10 cellular contexts compared by ENCODE assay signal in genomic region chr10:114519306-114519669, GRCh38.
DNase-seq lines count a peak whose midpoint lies in the region; ATAC-seq, FAIRE-seq and TF ChIP-seq lines count a peak whose summit lies in the region.
"Had no signal": no experiment of that assay in that cellular context is flagged by ENCODE, and none has a peak within 500 bp of the region (broad histone marks: within the 10 kb centered on the region; RNA-seq: fewer than 3 reads in every experiment).

No MANE protein-coding gene starts in this region.

- FAIRE-seq in A549 (lab: Jason Lieb, UNC), result no peak

- H3K4me1 ChIP-seq in A549, result peaks cover 58% of the 10 kb centered on the region
- H3K4me1 ChIP-seq in effector memory CD4-positive, alpha-beta T cell (ENCODE audit: control insufficient read depth, insufficient read depth, low read length, poor library complexity, severe bottlenecking), result peaks cover 58% of the 10 kb centered on the region
- H3K4me1 ChIP-seq in mucosa of stomach (ENCODE audit: control insufficient read depth, insufficient read depth, low read length), result peaks cover 91% of the 10 kb centered on the region

- no peaks in the 10 kb centered on the region for H3K27me3 Mint-ChIP-seq in activated CD8-positive, alpha-beta memory T cell treated with anti-CD3 and anti-CD28 coated beads, Interleukin-2, amount 10 ng/mL, durations not matched to agents 7 days and 5 days

- no peaks in the 10 kb centered on the region for H3K27me3 ChIP-seq in effector memory CD4-positive, alpha-beta T cell (replicated peaks; ENCODE audit: control insufficient read depth, insufficient read depth, low read length, poor library complexity, severe bottlenecking)
- no peaks in the 10 kb centered on the region for H3K27me3 ChIP-seq in mucosa of stomach (ENCODE audit: control insufficient read depth, insufficient read depth, low read length)

- H3K4me3 Mint-ChIP-seq in activated CD8-positive, alpha-beta memory T cell treated with anti-CD3 and anti-CD28 coated beads, Interleukin-2, amount 10 ng/mL, durations not matched to agents 7 days and 5 days, result no peak overlapping the region

- no peaks in the 10 kb centered on the region for H3K9me3 Mint-ChIP-seq in activated CD8-positive, alpha-beta memory T cell treated with anti-CD3 and anti-CD28 coated beads, Interleukin-2, amount 10 ng/mL, durations not matched to agents 7 days and 5 days (ENCODE audit: low read depth)

- no peak overlapping the region for H3K27ac Mint-ChIP-seq in activated CD8-positive, alpha-beta memory T cell treated with anti-CD3 and anti-CD28 coated beads, Interleukin-2, amount 10 ng/mL, durations not matched to agents 7 days and 5 days

- H3K4me3 ChIP-seq in A549, result no peak overlapping the region
- H3K4me3 ChIP-seq in effector memory CD4-positive, alpha-beta T cell (ENCODE audit: insufficient read depth, low read depth, low read length, poor library complexity, severe bottlenecking), result no peak overlapping the region
- H3K4me3 ChIP-seq in mucosa of stomach (ENCODE audit: low read length), result peak overlapping the region; percentile 16

- no peak for TF ChIP-seq CTCF in A549 (IDR thresholded peaks at IDR 0.05)

- H3K36me3 Mint-ChIP-seq in activated CD8-positive, alpha-beta memory T cell treated with anti-CD3 and anti-CD28 coated beads, Interleukin-2, amount 10 ng/mL, durations not matched to agents 7 days and 5 days, result peaks cover 19% of the 10 kb centered on the region

- POLR2A ChIA-PET in A549 (lab: Yijun Ruan, JAX), result interaction anchor here (1.5 kb wide), 1 partner anchor 8 kb away, joined by 6 read pairs; no protein-coding TSS in a partner anchor

- DNase-seq in A549 (ENCODE audit: low read depth in 1 of 2, low spot score in 1 of 2), result peak in 1 of 2 experiments; percentile 37
- DNase-seq in HT-29 (ENCODE audit: low spot score), result peak; percentile 75
- no peak for DNase-seq in effector memory CD4-positive, alpha-beta T cell
- no peak for DNase-seq in activated CD8-positive, alpha-beta memory T cell treated with anti-CD3 and anti-CD28 coated beads, Interleukin-2, amount 10 ng/mL, durations not matched to agents 7 days and 5 days
- DNase-seq in stimulated activated CD4-positive, alpha-beta T cell treated with anti-CD3 and anti-CD28 coated beads, Interleukin-4, amount 100 ng/mL, for 4 hours, result no peak
- DNase-seq: NCI-H1048, SK-N-SH had no signal

- 45% methylated on average over 5 of the region's 5 CpGs for WGBS in A549 (ENCODE audit: missing lambda C conversion rate)

- TF ChIP-seq EP300 in A549 (IDR thresholded peaks at IDR 0.05), result no peak

- ATAC-seq in A549, result peak; percentile 3 to 22; a peak in 2 of 6 replicates
- no peak for ATAC-seq in activated CD8-positive, alpha-beta memory T cell treated with anti-CD3 and anti-CD28 coated beads, Interleukin-2, amount 10 ng/mL, durations not matched to agents 7 days and 5 days
- ATAC-seq in HG02642 (IDR thresholded peaks at IDR 0.05; ENCODE audit: poor library complexity, unreplicated experiment), result no peak
- ATAC-seq in GM19397 (IDR thresholded peaks at IDR 0.05; ENCODE audit: unreplicated experiment), result no peak

- H3K36me3 ChIP-seq in effector memory CD4-positive, alpha-beta T cell (ENCODE audit: control insufficient read depth, insufficient read depth, low read length), result no peaks in the 10 kb centered on the region
- H3K36me3 ChIP-seq in mucosa of stomach (ENCODE audit: control insufficient read depth, insufficient read depth, low read length), result no peaks in the 10 kb centered on the region

- H3K9me3 ChIP-seq in A549 (no peaks in the 10 kb centered on the region), mucosa of stomach (ENCODE audit: control insufficient read depth, low read length) (no peaks in the 10 kb centered on the region)
- no peaks in the 10 kb centered on the region for H3K9me3 ChIP-seq in effector memory CD4-positive, alpha-beta T cell (ENCODE audit: control insufficient read depth, low read length)
- H3K9me3 ChIP-seq: SK-N-SH had no signal

- TF ChIP-seq POLR2A in A549 (IDR thresholded peaks at IDR 0.05; ENCODE audit: low read length), result no peak

- CTCF ChIA-PET in A549 (lab: Yijun Ruan, JAX), result interaction anchor here (0.7 to 2.6 kb wide), 10 partner anchors 8 to 352 kb away, joined by 3 to 10 read pairs (median 4); no protein-coding TSS in a partner anchor
- CTCF ChIA-PET in activated CD8-positive, alpha-beta memory T cell treated with anti-CD3 and anti-CD28 coated beads, Interleukin-2, amount 10 ng/mL, durations not matched to agents 7 days and 5 days (lab: Charles Lee), result interaction anchor here (1.1 to 2.8 kb wide), 6 partner anchors 7 to 48 kb away, joined by 3 to 14 read pairs (median 6); no protein-coding TSS in a partner anchor

- H3K4me2 ChIP-seq in A549, result peak overlapping the region; percentile 63
- H3K4me2 ChIP-seq: SK-N-SH had no signal

- no peak for TF ChIP-seq RAD21 in A549 (conservative IDR thresholded peaks at IDR 0.05 in 1 of 2, IDR thresholded peaks at IDR 0.05 in 1 of 2)

- H3K4me1 Mint-ChIP-seq in activated CD8-positive, alpha-beta memory T cell treated with anti-CD3 and anti-CD28 coated beads, Interleukin-2, amount 10 ng/mL, durations not matched to agents 7 days and 5 days, result peaks cover 62% of the 10 kb centered on the region

- H3K9ac ChIP-seq in mucosa of stomach (ENCODE audit: low read length), result peak overlapping the region; percentile 86
- H3K9ac ChIP-seq: SK-N-SH had no signal

- peak overlapping the region; percentile 75 to 83 for H3K27ac ChIP-seq in A549
- peak overlapping the region; percentile 5 for H3K27ac ChIP-seq in effector memory CD4-positive, alpha-beta T cell (ENCODE audit: insufficient read depth, low read length, poor library complexity, severe bottlenecking)

TF ChIP-seq in A549, 52 proteins besides CTCF, POLR2A, EP300 and RAD21:
- TF ChIP-seq SMC3 (IDR thresholded peaks at IDR 0.05) (no peak), TFCP2L1 (CRISPR knock-in tag; IDR thresholded peaks at IDR 0.05) (no peak), MAX (IDR thresholded peaks at IDR 0.05) (no peak)

Comparison
In these comparisons a context has a peak if more than half of its experiments do, and no peak if none do; other contexts are left out.
1. ATAC-seq: peak in A549 (2 of 2); none in activated CD8-positive, alpha-beta memory T cell treated with anti-CD3 and anti-CD28 coated beads, Interleukin-2, amount 10 ng/mL, durations not matched to agents 7 days and 5 days (single experiment), HG02642 (single experiment) and GM19397 (single experiment).